In genomic region chrX:132561483-132561882, GRCh38 we compare ENCODE assay signal across 32 cellular contexts.
DNase-seq lines count a peak whose midpoint lies in the region; ATAC-seq, FAIRE-seq and TF ChIP-seq lines count a peak whose summit lies in the region.
"Had no signal": no experiment of that assay in that cellular context is flagged by ENCODE, and none has a peak within 500 bp of the region (broad histone marks: within the 10 kb centered on the region; RNA-seq: fewer than 3 reads in every experiment).

No MANE protein-coding gene starts in this region.

- TF ChIP-seq RAD21 in A549 (conservative IDR thresholded peaks at IDR 0.05 in 1 of 2, IDR thresholded peaks at IDR 0.05 in 1 of 2) (no peak), H1 (IDR thresholded peaks at IDR 0.05 in 1 of 2, conservative IDR thresholded peaks at IDR 0.05 in 1 of 2; ENCODE audit: low read depth in 2 of 2, low read length in 2 of 2) (no peak)

- H3K9me3 ChIP-seq in A549 (no peaks in the 10 kb centered on the region), H1 (ENCODE audit: insufficient read depth in 2 of 2, low read depth in 1 of 2, low read length in 1 of 2) (no peaks in the 10 kb centered on the region)
- H3K9me3 ChIP-seq: Caco-2, SK-N-SH had no signal

- H4K5ac ChIP-seq in H1 (ENCODE audit: insufficient read length, low read depth, low read length), result no peak overlapping the region

- POLR2A ChIA-PET in A549 (lab: Yijun Ruan, JAX) (no interaction called here), H1 (lab: Charles Lee; ENCODE audit: partially characterized antibody) (no interaction called here)

- no peaks in the 10 kb centered on the region for H3K79me2 ChIP-seq in H1 (ENCODE audit: control insufficient read depth in 1 of 2, insufficient read depth in 2 of 2, low read length in 2 of 2)

- H2AK5ac ChIP-seq in H1 (ENCODE audit: low read depth, low read length), result no peak overlapping the region

- H3K9ac ChIP-seq in H1 (replicated peaks in 1 of 4; ENCODE audit: extremely low read depth in 1 of 4, low read depth in 3 of 4, low read length in 3 of 4), result no peak overlapping the region
- H3K9ac ChIP-seq: SK-N-SH had no signal

- 27% methylated on average over 4 of the region's 4 CpGs for WGBS in A549 (ENCODE audit: missing lambda C conversion rate)
- WGBS in H1 (ENCODE audit: extremely low coverage in 1 of 2, insufficient coverage in 1 of 2, insufficient read length in 1 of 2, insufficient replicate concordance in 2 of 2, low coverage in 1 of 2, low lambda C conversion rate in 2 of 2, missing lambda C conversion rate in 1 of 2), 2 experiments, result 94% methylated on average over 4 of the region's 4 CpGs; no CpG with 5 or more reads in 1 of the 2 experiments

- H4K20me1 ChIP-seq in H1 (replicated peaks in 1 of 2; ENCODE audit: control insufficient read depth in 1 of 2, insufficient read depth in 2 of 2, low read length in 2 of 2), result no peaks in the 10 kb centered on the region

- H3K14ac ChIP-seq in H1 (ENCODE audit: insufficient read length), result no peak overlapping the region

- H3K27ac ChIP-seq in A549, result no peak overlapping the region
- H3K27ac ChIP-seq in H1 (ENCODE audit: low read depth, low read length), result no peak overlapping the region
- H3K27ac ChIP-seq: HL-60 had no signal

- H4K8ac ChIP-seq in H1 (ENCODE audit: extremely low read depth, insufficient read depth, low read length), result no peak overlapping the region

- H3K23me2 ChIP-seq in H1 (ENCODE audit: low read depth, low read length), result no peaks in the 10 kb centered on the region

- H3K18ac ChIP-seq in H1 (ENCODE audit: extremely low read depth, low read length), result no peak overlapping the region

- no peaks in the 10 kb centered on the region for H3K4me1 ChIP-seq in A549
- no peaks in the 10 kb centered on the region for H3K4me1 ChIP-seq in H1 (replicated peaks in 1 of 4; ENCODE audit: control insufficient read depth in 3 of 4, insufficient read depth in 4 of 4, low read length in 3 of 4)
- H3K4me1 ChIP-seq: Caco-2 had no signal

- H3K4me2 ChIP-seq in A549 (no peak overlapping the region), H1 (ENCODE audit: insufficient read depth in 1 of 2, low read depth in 2 of 2, low read length in 2 of 2) (no peak overlapping the region)
- H3K4me2 ChIP-seq: SK-N-SH had no signal

- H2BK120ac ChIP-seq in H1 (replicated peaks; ENCODE audit: low read depth, low read length), result no peak overlapping the region

- no peak overlapping the region for H2BK5ac ChIP-seq in H1 (ENCODE audit: low read depth, low read length)

- H3K36me3 ChIP-seq in H1 (ENCODE audit: control insufficient read depth in 2 of 4, insufficient read depth in 4 of 4, low read length in 3 of 4), result no peaks in the 10 kb centered on the region

- DNase-seq in A549 (ENCODE audit: low read depth in 1 of 2, low spot score in 1 of 2), result no peak
- DNase-seq in NB4 (ENCODE audit: low read depth), result peak; percentile 3
- DNase-seq in H1 (ENCODE audit: low read depth in 1 of 2, low spot score in 2 of 2), result no peak
- DNase-seq in NCI-H2029 (lab: John Stamatoyannopoulos, UW), result no peak
- DNase-seq: AML-193; C1 segment of cervical spinal cord; Caco-2; CD8-positive, alpha-beta T cell; DMS79 treated with DMSO at 0.1 percent for 48 hours; GF-D8; KG1; MM.1S; NCI-H1048; NCI-H1417; NCI-H1694; NCI-H2081 treated with DMSO at 0.1 percent for 48 hours; NCI-H2171 treated with DMSO at 0.1 percent for 48 hours; NCI-H345; NCI-H524 treated with DMSO at 0.1 percent for 48 hours; NCI-H82; NK-92 treated with Interleukin-12 subunit alpha and Interleukin-12 subunit beta, amount 100 ng/mL, for 24 hours; PC-3; SK-N-SH; SW 1271 had no signal

- ATAC-seq in A549 (no peak), GM19035 (IDR thresholded peaks at IDR 0.05; ENCODE audit: unreplicated experiment) (no peak), HG02840 (IDR thresholded peaks at IDR 0.05; ENCODE audit: low FRiP score, unreplicated experiment) (no peak)
- ATAC-seq: CD8-positive, alpha-beta T cell; PC-3 had no signal

- TF ChIP-seq EP300 in A549 (IDR thresholded peaks at IDR 0.05) (no peak), H1 (IDR thresholded peaks at IDR 0.05; ENCODE audit: borderline replicate concordance in 1 of 2, low read depth in 2 of 2, low read length in 2 of 2) (no peak)

- TF ChIP-seq CTCF in A549 (IDR thresholded peaks at IDR 0.05), result no peak
- TF ChIP-seq CTCF in NB4 (IDR thresholded peaks at IDR 0.05; ENCODE audit: low read depth, low read length), result no peak
- TF ChIP-seq CTCF in H1 (IDR thresholded peaks at IDR 0.05; ENCODE audit: control extremely low read depth in 1 of 3, insufficient read depth in 1 of 3, low read depth in 1 of 3, low read length in 3 of 3), result no peak

- H3K4me3 ChIP-seq in A549, result no peak overlapping the region
- no peak overlapping the region for H3K4me3 ChIP-seq in NB4 (ENCODE audit: low read depth, low read length)
- no peak overlapping the region for H3K4me3 ChIP-seq in H1 (ENCODE audit: extremely low read depth in 1 of 4, insufficient read depth in 2 of 4, low read depth in 3 of 4, low read length in 4 of 4)

- CTCF ChIA-PET in A549 (lab: Yijun Ruan, JAX), result no interaction called here
- CTCF ChIA-PET in H1 (lab: Charles Lee; ENCODE audit: partially characterized antibody), result no interaction called here

- H2BK12ac ChIP-seq in H1 (ENCODE audit: low read depth, low read length), result no peak overlapping the region

- no peak overlapping the region for H2AFZ ChIP-seq in H1 (ENCODE audit: low read length)

- no peak overlapping the region for H3K56ac ChIP-seq in H1 (replicated peaks; ENCODE audit: insufficient read length, low read depth, low read length)

- H3K27me3 ChIP-seq in H1 (replicated peaks in 1 of 4; ENCODE audit: control insufficient read depth in 3 of 4, extremely low read depth in 1 of 4, insufficient read depth in 3 of 4, low read length in 3 of 4), result no peaks in the 10 kb centered on the region

- H3K79me1 ChIP-seq in H1 (ENCODE audit: low read depth, low read length), result no peaks in the 10 kb centered on the region

- no peak overlapping the region for H4K91ac ChIP-seq in H1 (replicated peaks; ENCODE audit: insufficient read length, low read length)

- FAIRE-seq in A549 (lab: Jason Lieb, UNC) (peak; percentile 80), H1 (lab: Jason Lieb, UNC) (no peak), islet of Langerhans (lab: Jason Lieb, UNC) (peak; percentile 21)
- FAIRE-seq: A204.1, GM12891, GM19239, H54 had no signal

- no peak overlapping the region for H2BK15ac ChIP-seq in H1 (ENCODE audit: low read length)

- H3K23ac ChIP-seq in H1 (ENCODE audit: insufficient read length), result no peak overlapping the region

- H3K4ac ChIP-seq in H1 (replicated peaks; ENCODE audit: insufficient read length, low read depth, low read length), result no peak overlapping the region

- TF ChIP-seq POLR2A in A549 (IDR thresholded peaks at IDR 0.05; ENCODE audit: low read length) (no peak), NB4 (IDR thresholded peaks at IDR 0.05; ENCODE audit: extremely low read depth, insufficient read length) (no peak), H1 (IDR thresholded peaks at IDR 0.05; ENCODE audit: control extremely low read depth in 1 of 2, low read depth in 2 of 2, low read length in 2 of 2) (no peak)

- H2BK20ac ChIP-seq in H1 (ENCODE audit: low read length), result no peak overlapping the region

TF ChIP-seq in A549, 52 proteins besides CTCF, POLR2A, EP300 and RAD21:
- TF ChIP-seq SREBF2 (IDR thresholded peaks at IDR 0.05), result no peak
- TF ChIP-seq RNF2 (IDR thresholded peaks at IDR 0.05; ENCODE audit: borderline replicate concordance, low read depth), result peak; percentile 68; the same call in 1 of the 2 replicates
- TF ChIP-seq CEBPB (IDR thresholded peaks at IDR 0.05), result peak in 1 of 2 experiments; percentile 68; a peak in 2 of 4 replicates
TF ChIP-seq in A549: peak in this region for 2.

TF ChIP-seq in H1, 55 proteins besides CTCF, POLR2A, EP300 and RAD21:
- TF ChIP-seq BACH1 (IDR thresholded peaks at IDR 0.05; ENCODE audit: low read length), result no peak
- no peak for TF ChIP-seq PHF8 (conservative IDR thresholded peaks at IDR 0.05; ENCODE audit: low read depth, low read length)
- TF ChIP-seq ATF2 (IDR thresholded peaks at IDR 0.05; ENCODE audit: low read length), result no peak
- no peak for TF ChIP-seq ATF3 (IDR thresholded peaks at IDR 0.05; ENCODE audit: insufficient read depth, low read depth, low read length)
- TF ChIP-seq CEBPB (IDR thresholded peaks at IDR 0.05; ENCODE audit: low read depth, low read length), result peak; percentile 90
- TF ChIP-seq MAX (IDR thresholded peaks at IDR 0.05), result no peak
- TF ChIP-seq CBX5 (IDR thresholded peaks at IDR 0.05; ENCODE audit: low read depth, low read length), result no peak
- no peak for TF ChIP-seq TAF7 (optimal IDR thresholded peaks at IDR 0.05; ENCODE audit: borderline replicate concordance, low read depth, low read length)

Comparison
In these comparisons a context has a peak if more than half of its experiments do, and no peak if none do; other contexts are left out.
1. Of the 18 proteins assayed by ChIP-seq in both H1 and A549: peak only in H1: none; only in A549: RNF2; in both: none; in neither: 16; mixed calls (peak in some experiments, not most) for 1.